ENCODE assay signal across 14 cellular contexts in the genomic region with DNA sequence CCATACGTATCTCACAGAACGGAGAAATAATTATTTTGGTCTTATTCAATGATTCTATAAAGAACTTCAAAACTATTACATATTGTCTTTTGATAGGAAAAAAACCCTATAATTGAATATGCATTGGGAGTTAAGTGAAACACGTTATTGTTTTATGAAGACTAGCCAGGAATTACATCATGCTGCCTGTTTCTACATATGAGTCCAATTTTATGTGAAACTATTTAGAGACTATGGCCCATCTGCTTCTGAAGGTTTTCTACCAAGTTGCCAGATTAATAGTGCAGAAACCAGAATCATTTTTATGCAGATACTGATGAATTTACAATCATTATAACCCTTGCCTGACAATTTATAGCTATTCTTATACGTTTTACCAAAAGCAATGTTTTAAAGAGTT.
A peak's percentile ranks its signal among the peaks of the same experiment; 100 is the strongest.
DNase-seq lines count a peak whose midpoint lies in the region; ATAC-seq and TF ChIP-seq lines count a peak whose summit lies in the region.
"Had no signal": no experiment of that assay in that cellular context is flagged by ENCODE, and none has a peak within 500 bp of the region (broad histone marks: within the 10 kb centered on the region; RNA-seq: fewer than 3 reads in every experiment).

No MANE protein-coding gene starts in this region.

- H4K20me1 ChIP-seq in GM23248 (ENCODE audit: insufficient read depth), result no peaks in the 10 kb centered on the region

- no peaks in the 10 kb centered on the region for H3K9me3 Mint-ChIP-seq in glutamatergic neuron (ENCODE audit: unreplicated experiment)
- H3K9me3 Mint-ChIP-seq: GM23338 had no signal

- no peaks in the 10 kb centered on the region for H3K4me1 ChIP-seq in GM23248 (ENCODE audit: insufficient read depth)

- H3K27me3 ChIP-seq in GM23248 (replicated peaks; ENCODE audit: insufficient read depth), result no peaks in the 10 kb centered on the region

- H3K4me3 ChIP-seq in GM23248 (no peak overlapping the region), cardiac fibroblast (replicated peaks in 1 of 2; ENCODE audit: low read depth in 2 of 2, low read length in 2 of 2) (no peak overlapping the region)
- H3K4me3 ChIP-seq: GM23338 had no signal

- no peaks in the 10 kb centered on the region for H3K79me2 ChIP-seq in GM23248 (ENCODE audit: insufficient read depth)

- no peak overlapping the region for H3K27ac ChIP-seq in GM23248
- H3K27ac ChIP-seq: RWPE1 had no signal

- no peaks in the 10 kb centered on the region for H3F3A ChIP-seq in GM23248 (ENCODE audit: insufficient read depth)

- H3K4me2 ChIP-seq in GM23248 (ENCODE audit: unreplicated experiment), result peak overlapping the region; percentile 11
- H3K4me2 ChIP-seq: GM23338 had no signal

- peak overlapping the region; percentile 57 for H3K27ac Mint-ChIP-seq in glutamatergic neuron (ENCODE audit: unreplicated experiment)
- H3K27ac Mint-ChIP-seq: GM23338 had no signal

- peaks cover 4% of the 10 kb centered on the region; the same call in 1 of the 2 replicates for H3K9me2 ChIP-seq in GM23248 (ENCODE audit: insufficient read depth)

- no peak overlapping the region for H2AFZ ChIP-seq in GM23248
- H2AFZ ChIP-seq: GM23338 had no signal

- no peaks in the 10 kb centered on the region for H3K36me3 Mint-ChIP-seq in glutamatergic neuron (ENCODE audit: unreplicated experiment)

- no peaks in the 10 kb centered on the region for H3K27me3 Mint-ChIP-seq in glutamatergic neuron (ENCODE audit: unreplicated experiment)

- peak; percentile 8 for DNase-seq in AG08395 (ENCODE audit: low spot score)
- no peak for DNase-seq in GM23248
- DNase-seq in cardiac fibroblast (ENCODE audit: low read depth in 2 of 2), result peak; percentile 3 to 16
- no peak for DNase-seq in glutamatergic neuron
- no peak for DNase-seq in NCI-H2107 (lab: John Stamatoyannopoulos, UW)
- no peak for DNase-seq in NCI-H524 treated with DMSO at 0.1 percent for 48 hours (lab: John Stamatoyannopoulos, UW)
- DNase-seq: GDM1, HCEC 1CT, IMR-90, NCI-H1417 treated with DMSO at 0.1 percent for 48 hours, NCI-H1930 had no signal

- no peak overlapping the region for H3K4me3 Mint-ChIP-seq in glutamatergic neuron (ENCODE audit: unreplicated experiment)
- H3K4me3 Mint-ChIP-seq: GM23338 had no signal

- TF ChIP-seq CTCF in cardiac fibroblast (IDR thresholded peaks at IDR 0.05; ENCODE audit: low read depth, low read length) (no peak), glutamatergic neuron (IDR thresholded peaks at IDR 0.05; ENCODE audit: partially characterized antibody, unreplicated experiment) (no peak)

- H3K36me3 ChIP-seq in GM23248 (ENCODE audit: low read depth), result no peaks in the 10 kb centered on the region

- no peak overlapping the region for H3K9ac ChIP-seq in GM23248

- peaks cover 3% of the 10 kb centered on the region for H3K9me3 ChIP-seq in GM23248 (ENCODE audit: low read depth)

- no peak for ATAC-seq in GM18868 (IDR thresholded peaks at IDR 0.05; ENCODE audit: unreplicated experiment)
- ATAC-seq: GM23338 had no signal

- H3K4me1 Mint-ChIP-seq in glutamatergic neuron (ENCODE audit: low read depth, unreplicated experiment), result peaks cover 7% of the 10 kb centered on the region
- H3K4me1 Mint-ChIP-seq: GM23338 had no signal

- 63 to 68% methylated on average over 4 of the region's 4 CpGs for WGBS in GM23248 (ENCODE audit: low coverage in 1 of 2, low lambda C conversion rate in 2 of 2, missing lambda C conversion rate in 2 of 2), 2 experiments

- in situ Hi-C loops in GM23248 (cut with MboI), result no loop called here

Comparison
In these comparisons a context has a peak if more than half of its experiments do, and no peak if none do; other contexts are left out.
1. DNase-seq: peak in AG08395 (single experiment) and cardiac fibroblast (2 of 2); none in GM23248 (single experiment), glutamatergic neuron (single experiment), NCI-H2107 (single experiment) and NCI-H524 treated with DMSO at 0.1 percent for 48 hours (single experiment).